In the genomic region with DNA sequence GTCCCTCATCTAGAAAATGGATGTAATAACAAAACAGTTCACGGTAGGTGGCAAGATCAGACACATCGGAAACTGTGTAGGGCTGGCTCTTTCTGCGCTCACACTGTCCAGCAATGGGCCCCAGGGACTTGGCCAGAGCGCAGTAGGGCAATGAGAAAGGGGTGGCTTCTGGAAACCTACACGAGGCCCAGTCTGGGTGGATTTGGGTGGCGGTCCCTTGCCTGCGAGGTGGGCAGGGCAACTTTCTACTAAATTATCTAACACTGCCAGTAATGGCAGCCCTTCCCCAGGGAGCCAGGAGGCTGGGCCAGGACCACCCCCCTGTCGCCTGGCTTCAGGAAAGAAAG, we compare ENCODE assay signal across 9 cellular contexts. TPM values are rescaled to one million over a fixed set of nuclear protein-coding genes. Genes with fewer than 3 reads are reported as not detected.
DNase-seq lines count a peak whose midpoint lies in the region; ATAC-seq and TF ChIP-seq lines count a peak whose summit lies in the region.
"Had no signal": no experiment of that assay in that cellular context is flagged by ENCODE, and none has a peak within 500 bp of the region (broad histone marks: within the 10 kb centered on the region; RNA-seq: fewer than 3 reads in every experiment).

No MANE protein-coding gene starts in this region.

- WGBS in mesodermal cell (ENCODE audit: insufficient coverage in 2 of 2), 2 experiments: 79 to 87% methylated on average over 4 to 7 of the region's 8 CpGs
- WGBS in tibial nerve, 2 donors: 80 to 89% methylated on average over 8 of the region's 8 CpGs

- H3K27me3 Mint-ChIP-seq in activated naive CD4-positive, alpha-beta T cell treated with anti-CD3 and anti-CD28 coated beads for 36 hours (ENCODE audit: low read depth): no peaks in the 10 kb centered on the region
- no peaks in the 10 kb centered on the region for H3K27me3 Mint-ChIP-seq in activated naive CD8-positive, alpha-beta T cell treated with anti-CD3 and anti-CD28 coated beads for 36 hours

- H3K9me3 Mint-ChIP-seq in activated naive CD4-positive, alpha-beta T cell treated with anti-CD3 and anti-CD28 coated beads for 36 hours: no peaks in the 10 kb centered on the region
- no peaks in the 10 kb centered on the region for H3K9me3 Mint-ChIP-seq in activated naive CD4-positive, alpha-beta T cell treated with anti-CD3 and anti-CD28 coated beads, Interleukin-2, amount 50 U/mL, for 72 hours
- no peaks in the 10 kb centered on the region for H3K9me3 Mint-ChIP-seq in activated naive CD8-positive, alpha-beta T cell treated with anti-CD3 and anti-CD28 coated beads for 36 hours

- H3K4me1 ChIP-seq in mesodermal cell (ENCODE audit: control insufficient read depth, insufficient read depth, low read length, poor library complexity, severe bottlenecking): peaks cover 28% of the 10 kb centered on the region
- H3K4me1 ChIP-seq in tibial nerve: peaks cover 0 to 56% (median 23%) of the 10 kb centered on the region in 4 donors

- peaks cover 30% of the 10 kb centered on the region for H3K4me1 Mint-ChIP-seq in activated naive CD4-positive, alpha-beta T cell treated with anti-CD3 and anti-CD28 coated beads for 36 hours (ENCODE audit: low read depth)
- H3K4me1 Mint-ChIP-seq in activated naive CD8-positive, alpha-beta T cell treated with anti-CD3 and anti-CD28 coated beads for 36 hours: peaks cover 35% of the 10 kb centered on the region

- TF ChIP-seq EP300 in tibial nerve (IDR thresholded peaks at IDR 0.05): no peak

- no peak for TF ChIP-seq POLR2A in tibial nerve (IDR thresholded peaks at IDR 0.05)

- no peaks in the 10 kb centered on the region for H3K36me3 ChIP-seq in mesodermal cell (ENCODE audit: control insufficient read depth, insufficient read depth, low read length)
- H3K36me3 ChIP-seq in tibial nerve: no peaks in the 10 kb centered on the region
- H3K36me3 ChIP-seq: ovary had no signal

- no peaks in the 10 kb centered on the region for H3K27me3 ChIP-seq in tibial nerve
- H3K27me3 ChIP-seq: ovary had no signal

- peak overlapping the region; percentile 70 for H3K4me3 Mint-ChIP-seq in activated naive CD4-positive, alpha-beta T cell treated with anti-CD3 and anti-CD28 coated beads for 36 hours
- peak overlapping the region; percentile 74 for H3K4me3 Mint-ChIP-seq in activated naive CD8-positive, alpha-beta T cell treated with anti-CD3 and anti-CD28 coated beads for 36 hours

- no peak for ATAC-seq in activated naive CD4-positive, alpha-beta T cell treated with anti-CD3 and anti-CD28 coated beads, Interleukin-2, amount 50 U/mL, for 72 hours
- ATAC-seq in GM21390 (IDR thresholded peaks at IDR 0.05; ENCODE audit: unreplicated experiment): no peak

- intact Hi-C loops in activated naive CD4-positive, alpha-beta T cell treated with anti-CD3 and anti-CD28 coated beads for 36 hours (cut with micrococcal nuclease): no loop called here

- CTCF ChIA-PET in activated naive CD4-positive, alpha-beta T cell treated with anti-CD3 and anti-CD28 coated beads for 36 hours (lab: Charles Lee): interaction anchor here (6.2 to 6.5 kb wide), 2 partner anchors 16 to 51 kb away, joined by 96 to 99 read pairs; no protein-coding TSS in a partner anchor

- no peak overlapping the region for H3K27ac ChIP-seq in mesodermal cell (ENCODE audit: low read depth, low read length, severe bottlenecking)
- peak overlapping the region in 3 of 4 donors; percentile 17 to 87 (median 83) for H3K27ac ChIP-seq in tibial nerve

- DNase-seq in activated naive CD4-positive, alpha-beta T cell treated with anti-CD3 and anti-CD28 coated beads for 36 hours: no peak
- no peak for DNase-seq in activated naive CD4-positive, alpha-beta T cell treated with anti-CD3 and anti-CD28 coated beads, Interleukin-2, amount 50 U/mL, for 72 hours (ENCODE audit: low spot score in 2 of 2)
- no peak for DNase-seq in activated naive CD8-positive, alpha-beta T cell treated with anti-CD3 and anti-CD28 coated beads for 36 hours
- DNase-seq in tibial nerve (ENCODE audit: low spot score in 2 of 2): no peak
- no peak for DNase-seq in foreskin melanocyte
- no peak for DNase-seq in amygdala (lab: John Stamatoyannopoulos, UW)

- H3K9me3 ChIP-seq in mesodermal cell (ENCODE audit: control insufficient read depth, low read length): no peaks in the 10 kb centered on the region
- no peaks in the 10 kb centered on the region for H3K9me3 ChIP-seq in tibial nerve
- H3K9me3 ChIP-seq: ovary had no signal

- no peak for TF ChIP-seq CTCF in tibial nerve (IDR thresholded peaks at IDR 0.05)

- no peaks in the 10 kb centered on the region for H3K36me3 Mint-ChIP-seq in activated naive CD4-positive, alpha-beta T cell treated with anti-CD3 and anti-CD28 coated beads for 36 hours (ENCODE audit: low read depth)
- H3K36me3 Mint-ChIP-seq in activated naive CD4-positive, alpha-beta T cell treated with anti-CD3 and anti-CD28 coated beads, Interleukin-2, amount 50 U/mL, for 72 hours: peaks cover 0 to 9% of the 10 kb centered on the region in 2 donors
- peaks cover 9% of the 10 kb centered on the region for H3K36me3 Mint-ChIP-seq in activated naive CD8-positive, alpha-beta T cell treated with anti-CD3 and anti-CD28 coated beads for 36 hours

- H3K4me3 ChIP-seq in mesodermal cell (ENCODE audit: extremely low read depth, insufficient read depth, low read length, poor library complexity, severe bottlenecking) (peak overlapping the region; percentile 39), tibial nerve (no peak overlapping the region)

- no peak overlapping the region for H3K27ac Mint-ChIP-seq in activated naive CD4-positive, alpha-beta T cell treated with anti-CD3 and anti-CD28 coated beads for 36 hours
- H3K27ac Mint-ChIP-seq in activated naive CD4-positive, alpha-beta T cell treated with anti-CD3 and anti-CD28 coated beads, Interleukin-2, amount 50 U/mL, for 72 hours: no peak overlapping the region
- H3K27ac Mint-ChIP-seq in activated naive CD8-positive, alpha-beta T cell treated with anti-CD3 and anti-CD28 coated beads for 36 hours: no peak overlapping the region

RNA-seq across cellular contexts. Expression of a gene that starts 2.1 kb away (rescaled TPM):
- total RNA-seq in activated naive CD4-positive, alpha-beta T cell treated with anti-CD3 and anti-CD28 coated beads for 36 hours: 10 to 100 TPM; 40.0 to 46.6 TPM
- 10 to 100 TPM; 55.1 to 78.1 TPM for total RNA-seq in activated naive CD4-positive, alpha-beta T cell treated with anti-CD3 and anti-CD28 coated beads, Interleukin-2, amount 50 U/mL, for 72 hours
- total RNA-seq in activated naive CD8-positive, alpha-beta T cell treated with anti-CD3 and anti-CD28 coated beads for 36 hours: 10 to 100 TPM; 34.6 to 35.1 TPM
- polyA plus RNA-seq in mesodermal cell (2013, experiment 1 of 2): 28.8 TPM
- 20.7 TPM for polyA plus RNA-seq in mesodermal cell (2013, experiment 2 of 2)
- 10 to 100 TPM; 22.2 to 81.9 (median 34.0) TPM for total RNA-seq in tibial nerve
